Comparison of ENCODE assay signal across 9 cellular contexts in genomic region chr19:3783660-3784584, GRCh38. TPM values are rescaled to one million over a fixed set of nuclear protein-coding genes. Genes with fewer than 3 reads are reported as not detected.
DNase-seq lines count a peak whose midpoint lies in the region; ATAC-seq, FAIRE-seq and TF ChIP-seq lines count a peak whose summit lies in the region.
"Had no signal": no experiment of that assay in that cellular context is flagged by ENCODE, and none has a peak within 500 bp of the region (broad histone marks: within the 10 kb centered on the region; RNA-seq: fewer than 3 reads in every experiment).

No MANE protein-coding gene starts in this region.

- H3K36me3 ChIP-seq in CD8-positive, alpha-beta memory T cell (ENCODE audit: insufficient read depth, low read length), result peaks cover 7% of the 10 kb centered on the region
- no peaks in the 10 kb centered on the region for H3K36me3 ChIP-seq in suprapubic skin

- H3K27me3 ChIP-seq in CD8-positive, alpha-beta memory T cell (ENCODE audit: insufficient read depth, low read length, poor library complexity, severe bottlenecking), result no peaks in the 10 kb centered on the region
- peaks cover 52% of the 10 kb centered on the region for H3K27me3 ChIP-seq in suprapubic skin

- H3K4me1 Mint-ChIP-seq in CD8-positive, alpha-beta memory T cell, result peaks cover 27 to 40% (median 36%) of the 10 kb centered on the region in 3 donors
- H3K4me1 Mint-ChIP-seq in activated naive CD4-positive, alpha-beta T cell treated with anti-CD3 and anti-CD28 coated beads, Interleukin-2, amount 10 ng/mL, durations not matched to agents 7 days and 5 days, result peaks cover 23% of the 10 kb centered on the region
- no peaks in the 10 kb centered on the region for H3K4me1 Mint-ChIP-seq in nephron

- no peak for TF ChIP-seq EP300 in suprapubic skin (IDR thresholded peaks at IDR 0.05)

- peaks cover 15% of the 10 kb centered on the region for H3K9me3 ChIP-seq in CD8-positive, alpha-beta memory T cell (ENCODE audit: low read length)
- peaks cover 22% of the 10 kb centered on the region for H3K9me3 ChIP-seq in suprapubic skin

- H3K9me3 Mint-ChIP-seq in CD8-positive, alpha-beta memory T cell, result peaks cover 10 to 20% (median 16%) of the 10 kb centered on the region in 5 donors
- H3K9me3 Mint-ChIP-seq in activated naive CD4-positive, alpha-beta T cell treated with anti-CD3 and anti-CD28 coated beads, Interleukin-2, amount 10 ng/mL, durations not matched to agents 7 days and 5 days, result peaks cover 20% of the 10 kb centered on the region
- H3K9me3 Mint-ChIP-seq in nephron, result peaks cover 16% of the 10 kb centered on the region

- TF ChIP-seq CTCF in nephron (IDR thresholded peaks at IDR 0.05; ENCODE audit: unreplicated experiment in 3 of 3) (no peak), suprapubic skin (IDR thresholded peaks at IDR 0.05) (no peak)

- CTCF ChIA-PET in CD8-positive, alpha-beta memory T cell (lab: Charles Lee), result interaction anchor here (0.6 to 3.4 kb wide), 10 partner anchors 16 to 101 kb away, joined by 3 to 15 read pairs (median 5); partner anchors contain the start of gene MRPL54
- CTCF ChIA-PET in activated naive CD4-positive, alpha-beta T cell treated with anti-CD3 and anti-CD28 coated beads, Interleukin-2, amount 10 ng/mL, durations not matched to agents 7 days and 5 days (lab: Charles Lee), result interaction anchor here (1.2 to 2.5 kb wide), 4 partner anchors 16 to 65 kb away, joined by 3 to 10 read pairs (median 6); no protein-coding TSS in a partner anchor

- POLR2A ChIA-PET in CD8-positive, alpha-beta memory T cell (lab: Charles Lee), result interaction anchor here (2.0 to 2.3 kb wide), 2 partner anchors 14 to 21 kb away, joined by 6 read pairs; no protein-coding TSS in a partner anchor

- WGBS in suprapubic skin, result 66% methylated on average over 20 of the region's 49 CpGs

- H3K4me3 ChIP-seq in CD8-positive, alpha-beta memory T cell (ENCODE audit: low read length), result no peak overlapping the region
- no peak overlapping the region for H3K4me3 ChIP-seq in suprapubic skin

- peak overlapping the region; percentile 67 to 96 (median 89) for H3K27ac Mint-ChIP-seq in CD8-positive, alpha-beta memory T cell
- H3K27ac Mint-ChIP-seq in activated naive CD4-positive, alpha-beta T cell treated with anti-CD3 and anti-CD28 coated beads, Interleukin-2, amount 10 ng/mL, durations not matched to agents 7 days and 5 days, result peak overlapping the region; percentile 55
- no peak overlapping the region for H3K27ac Mint-ChIP-seq in nephron

- peak in 4 of 5 donors; percentile 38 to 68 (median 55) for DNase-seq in CD8-positive, alpha-beta memory T cell
- DNase-seq in OCI-M1 (lab: John Stamatoyannopoulos, UW), result peak; percentile 0
- DNase-seq in activated naive CD4-positive, alpha-beta T cell treated with anti-CD3 and anti-CD28 coated beads, Interleukin-2, amount 10 ng/mL, durations not matched to agents 7 days and 5 days, result peak; percentile 45
- no peak for DNase-seq in suprapubic skin (ENCODE audit: low spot score in 2 of 2)
- DNase-seq in GM12892 (ENCODE audit: insufficient read length), result no peak

- no peak for ATAC-seq in HG02571 (IDR thresholded peaks at IDR 0.05; ENCODE audit: unreplicated experiment)
- ATAC-seq in HG03139 (IDR thresholded peaks at IDR 0.05; ENCODE audit: unreplicated experiment), result no peak

- TF ChIP-seq POLR2A in suprapubic skin (IDR thresholded peaks at IDR 0.05) (no peak), GM12892 (IDR thresholded peaks at IDR 0.05; ENCODE audit: low read depth, low read length) (no peak)

- FAIRE-seq in GM12892 (lab: Jason Lieb, UNC), result no peak

- peaks cover 14% of the 10 kb centered on the region for H3K4me1 ChIP-seq in CD8-positive, alpha-beta memory T cell (ENCODE audit: insufficient read depth, low read length)
- H3K4me1 ChIP-seq in suprapubic skin, result peaks cover 13% of the 10 kb centered on the region

- peak overlapping the region; percentile 83 to 95 (median 90) for H3K4me3 Mint-ChIP-seq in CD8-positive, alpha-beta memory T cell
- peak overlapping the region; percentile 76 for H3K4me3 Mint-ChIP-seq in activated naive CD4-positive, alpha-beta T cell treated with anti-CD3 and anti-CD28 coated beads, Interleukin-2, amount 10 ng/mL, durations not matched to agents 7 days and 5 days
- H3K4me3 Mint-ChIP-seq in nephron, result peak overlapping the region; percentile 58 to 75 (median 74)

- H3K36me3 Mint-ChIP-seq in CD8-positive, alpha-beta memory T cell, result peaks cover 6 to 24% (median 20%) of the 10 kb centered on the region in 3 donors
- peaks cover 32% of the 10 kb centered on the region for H3K36me3 Mint-ChIP-seq in activated naive CD4-positive, alpha-beta T cell treated with anti-CD3 and anti-CD28 coated beads, Interleukin-2, amount 10 ng/mL, durations not matched to agents 7 days and 5 days
- peaks cover 5% of the 10 kb centered on the region for H3K36me3 Mint-ChIP-seq in nephron (ENCODE audit: low read depth)

- no peak overlapping the region for H3K27ac ChIP-seq in CD8-positive, alpha-beta memory T cell (ENCODE audit: low read depth, low read length)
- no peak overlapping the region for H3K27ac ChIP-seq in suprapubic skin

- peaks cover 0 to 1% of the 10 kb centered on the region in 2 donors for H3K27me3 Mint-ChIP-seq in CD8-positive, alpha-beta memory T cell
- peaks cover 27% of the 10 kb centered on the region for H3K27me3 Mint-ChIP-seq in activated naive CD4-positive, alpha-beta T cell treated with anti-CD3 and anti-CD28 coated beads, Interleukin-2, amount 10 ng/mL, durations not matched to agents 7 days and 5 days
- peaks cover 58% of the 10 kb centered on the region for H3K27me3 Mint-ChIP-seq in nephron (ENCODE audit: low read depth)

RNA-seq across cellular contexts. Expression of gene MATK, which starts 2.3 kb away (rescaled TPM):
- 10 to 100 TPM; 27.6 to 28.1 TPM for total RNA-seq in CD8-positive, alpha-beta memory T cell
- polyA plus RNA-seq in CD8-positive, alpha-beta memory T cell, result 142 TPM
- 1 to 10 TPM in 3 of 4 donors, under 1 TPM in 1; 0.57 to 5.4 (median 2.0) TPM for total RNA-seq in suprapubic skin
- 0.66 TPM for polyA plus RNA-seq in GM12892 (2012; ENCODE audit: missing spikeins)

RNA-seq across cellular contexts. Expression of gene RAX2, which starts 11.9 kb away (rescaled TPM):
- not detected for total RNA-seq in CD8-positive, alpha-beta memory T cell
- polyA plus RNA-seq in CD8-positive, alpha-beta memory T cell, result not detected
- not detected for total RNA-seq in suprapubic skin
- polyA plus RNA-seq in GM12892 (2012; ENCODE audit: missing spikeins), result not detected
- total RNA-seq: mononuclear cell had no signal

RNA-seq across cellular contexts. Expression of gene MRPL54, which starts 21.4 kb away (rescaled TPM):
- 10 to 100 TPM; 85.0 to 95.3 TPM for total RNA-seq in CD8-positive, alpha-beta memory T cell
- 113 TPM for polyA plus RNA-seq in CD8-positive, alpha-beta memory T cell
- total RNA-seq in suprapubic skin, result 10 to 100 TPM; 41.5 to 92.6 (median 63.7) TPM
- polyA plus RNA-seq in GM12892 (2012; ENCODE audit: missing spikeins), result 45.5 TPM

RNA-seq across cellular contexts. Expression of gene APBA3, which starts 22.4 kb away (rescaled TPM):
- total RNA-seq in CD8-positive, alpha-beta memory T cell, result 10 to 100 TPM; 36.3 to 39.0 TPM
- 40.8 TPM for polyA plus RNA-seq in CD8-positive, alpha-beta memory T cell
- 10 to 100 TPM; 19.8 to 55.0 (median 25.8) TPM for total RNA-seq in suprapubic skin
- 10.9 TPM for polyA plus RNA-seq in GM12892 (2012; ENCODE audit: missing spikeins)

Comparison
In these comparisons a context has a peak if more than half of its experiments do, and no peak if none do; other contexts are left out.
1. DNase-seq: peak in CD8-positive, alpha-beta memory T cell (4 of 5), OCI-M1 (single experiment) and activated naive CD4-positive, alpha-beta T cell treated with anti-CD3 and anti-CD28 coated beads, Interleukin-2, amount 10 ng/mL, durations not matched to agents 7 days and 5 days (single experiment); none in suprapubic skin (0 of 2) and GM12892 (single experiment).
2. H3K27ac Mint-ChIP-seq: peak in CD8-positive, alpha-beta memory T cell (8 of 8) and activated naive CD4-positive, alpha-beta T cell treated with anti-CD3 and anti-CD28 coated beads, Interleukin-2, amount 10 ng/mL, durations not matched to agents 7 days and 5 days (single experiment); none in nephron (0 of 3).
3. RNA of gene MATK, which starts 2.3 kb away (total RNA-seq): 27.6 to 28.1 TPM in CD8-positive, alpha-beta memory T cell; 0.57 to 5.4 TPM in suprapubic skin; every median in the first group is over 4 times any median in the second.
4. Peak in every context shown above with its lines, with median percentiles within 50 percentile points of each other: H3K4me3 Mint-ChIP-seq.